Comparison of ENCODE assay signal across 8 cellular contexts in genomic region chr16:84532299-84532724, GRCh38. TPM values are rescaled to one million over a fixed set of nuclear protein-coding genes. Genes with fewer than 3 reads are reported as not detected.
A peak's percentile ranks its signal among the peaks of the same experiment; 100 is the strongest.
DNase-seq lines count a peak whose midpoint lies in the region; ATAC-seq and TF ChIP-seq lines count a peak whose summit lies in the region.

No MANE protein-coding gene starts in this region.

- no peaks in the 10 kb centered on the region for H3K27me3 ChIP-seq in ACC112 (ENCODE audit: insufficient read depth, low read length)

- H3K27ac Mint-ChIP-seq in endothelial cell (ENCODE audit: unreplicated experiment) = peak overlapping the region; percentile 92
- peak overlapping the region; percentile 96 for H3K27ac Mint-ChIP-seq in mesothelial cell of epicardium

- H3K36me3 ChIP-seq in ACC112 (ENCODE audit: insufficient read depth, low read length) = no peaks in the 10 kb centered on the region

- peak overlapping the region; percentile 40 for H2AFZ ChIP-seq in ACC112 (ENCODE audit: low read length, unreplicated experiment)

- peak overlapping the region; percentile 4; the same call in 1 of the 2 replicates for H3K4me3 ChIP-seq in ACC112 (ENCODE audit: low read depth, low read length)

- H3K4me1 Mint-ChIP-seq in endothelial cell (ENCODE audit: unreplicated experiment) (peaks cover 39% of the 10 kb centered on the region), mesothelial cell of epicardium (peaks cover 41% of the 10 kb centered on the region)

- no peak for ATAC-seq in HG02852 (IDR thresholded peaks at IDR 0.05; ENCODE audit: unreplicated experiment)
- no peak for ATAC-seq in GM18519 (IDR thresholded peaks at IDR 0.05; ENCODE audit: low FRiP score, unreplicated experiment)
- no peak for ATAC-seq in HG03457 (IDR thresholded peaks at IDR 0.05; ENCODE audit: unreplicated experiment)

- peaks cover 6% of the 10 kb centered on the region for H3K9me3 Mint-ChIP-seq in endothelial cell (ENCODE audit: unreplicated experiment)
- H3K9me3 Mint-ChIP-seq in mesothelial cell of epicardium = peaks cover 4% of the 10 kb centered on the region

- TF ChIP-seq CTCF in endothelial cell (IDR thresholded peaks at IDR 0.05; ENCODE audit: unreplicated experiment) = no peak
- TF ChIP-seq CTCF in mesothelial cell of epicardium (IDR thresholded peaks at IDR 0.05; ENCODE audit: unreplicated experiment) = no peak

- DNase-seq in NCI-H226 (peak; percentile 100), endothelial cell (ENCODE audit: low spot score) (peak; percentile 57), mesothelial cell of epicardium (ENCODE audit: low spot score in 2 of 2, unreplicated experiment in 2 of 2) (no peak), putamen (ENCODE audit: low spot score) (no peak)

- H3K4me3 Mint-ChIP-seq in endothelial cell (ENCODE audit: unreplicated experiment) = peak overlapping the region; percentile 71
- no peak overlapping the region for H3K4me3 Mint-ChIP-seq in mesothelial cell of epicardium

- peaks cover 22% of the 10 kb centered on the region for H3K4me1 ChIP-seq in ACC112 (ENCODE audit: control insufficient read depth, insufficient read depth, low read length, unreplicated experiment)

- H3K36me3 Mint-ChIP-seq in endothelial cell (ENCODE audit: low read depth, unreplicated experiment) (peaks cover 17% of the 10 kb centered on the region), mesothelial cell of epicardium (peaks cover 2% of the 10 kb centered on the region)

- H3K79me2 ChIP-seq in ACC112 (ENCODE audit: control insufficient read depth, insufficient read depth, low read length, unreplicated experiment) = no peaks in the 10 kb centered on the region

- H3K27ac ChIP-seq in ACC112 (ENCODE audit: low read depth, low read length) = peak overlapping the region; percentile 81

- H3K27me3 Mint-ChIP-seq in endothelial cell (ENCODE audit: unreplicated experiment) = peaks cover 14% of the 10 kb centered on the region
- no peaks in the 10 kb centered on the region for H3K27me3 Mint-ChIP-seq in mesothelial cell of epicardium (ENCODE audit: low read depth)

RNA-seq across cellular contexts. Expression of gene MEAK7, which starts 27.9 kb away (rescaled TPM):
- total RNA-seq in endothelial cell (ENCODE audit: unreplicated experiment) = 34.2 TPM
- total RNA-seq in mesothelial cell of epicardium = 37.9 to 42.7 TPM (median 39.6 TPM) in 3 replicates

Comparison
In these comparisons a context has a peak if more than half of its experiments do, and no peak if none do; other contexts are left out.
1. DNase-seq: peak in NCI-H226 (single experiment) and endothelial cell (single experiment); none in mesothelial cell of epicardium (0 of 2) and putamen (single experiment).